Comparison of ENCODE assay signal across 8 cellular contexts in genomic region chr9:94603259-94603776, GRCh38. TPM values are rescaled to one million over a fixed set of nuclear protein-coding genes. Genes with fewer than 3 reads are reported as not detected.
A peak's percentile ranks its signal among the peaks of the same experiment; 100 is the strongest.
DNase-seq lines count a peak whose midpoint lies in the region; ATAC-seq, FAIRE-seq and TF ChIP-seq lines count a peak whose summit lies in the region.

No MANE protein-coding gene starts in this region.

- no peaks in the 10 kb centered on the region for H3K79me1 ChIP-seq in trophoblast cell (ENCODE audit: low read length)

- H2BK12ac ChIP-seq in trophoblast cell (ENCODE audit: low read length), result no peak overlapping the region

- H3K4me2 ChIP-seq in trophoblast cell (ENCODE audit: low read length), result peak overlapping the region; percentile 31

- H2AK5ac ChIP-seq in trophoblast cell (ENCODE audit: low read length), result no peak overlapping the region

- peaks cover 5% of the 10 kb centered on the region for H3K4me1 Mint-ChIP-seq in glutamatergic neuron (ENCODE audit: low read depth, unreplicated experiment)
- peaks cover 20% of the 10 kb centered on the region for H3K4me1 Mint-ChIP-seq in type B pancreatic cell (ENCODE audit: unreplicated experiment)

- no peak overlapping the region for H4K91ac ChIP-seq in trophoblast cell (ENCODE audit: low read depth, low read length)

- H3K4ac ChIP-seq in trophoblast cell (ENCODE audit: low read depth, low read length), result no peak overlapping the region

- H3K27ac ChIP-seq in trophoblast cell (ENCODE audit: low read depth, low read length), result no peak overlapping the region

- no peak overlapping the region for H4K12ac ChIP-seq in trophoblast cell (ENCODE audit: low read depth, low read length)

- H4K8ac ChIP-seq in trophoblast cell (ENCODE audit: low read depth, low read length), result no peak overlapping the region

- no peaks in the 10 kb centered on the region for H3K27me3 ChIP-seq in trophoblast cell (ENCODE audit: insufficient read depth, low read length)

- FAIRE-seq in G401.6 (lab: Jason Lieb, UNC), result peak; percentile 63

- H3K9me3 Mint-ChIP-seq in glutamatergic neuron (ENCODE audit: unreplicated experiment) (no peaks in the 10 kb centered on the region), type B pancreatic cell (no peaks in the 10 kb centered on the region)

- H2AFZ ChIP-seq in trophoblast cell (ENCODE audit: insufficient read depth, low read length, poor library complexity), result no peak overlapping the region

- no peaks in the 10 kb centered on the region for H3K4me1 ChIP-seq in trophoblast cell (ENCODE audit: control insufficient read depth in 1 of 2, insufficient read depth in 2 of 2, low read length in 2 of 2)

- no peak overlapping the region for H3K9ac ChIP-seq in trophoblast cell (ENCODE audit: low read length)

- no peak overlapping the region for H3K4me3 ChIP-seq in trophoblast cell (ENCODE audit: low read depth, low read length)

- H3K4me3 Mint-ChIP-seq in glutamatergic neuron (ENCODE audit: unreplicated experiment), result no peak overlapping the region
- H3K4me3 Mint-ChIP-seq in type B pancreatic cell, result peak overlapping the region; percentile 20

- no peak for ATAC-seq in GM18520 (IDR thresholded peaks at IDR 0.05; ENCODE audit: unreplicated experiment)

- in situ Hi-C loops in KBM-7 (cut with MboI; ENCODE audit: low pct_unique_long_range_greater_than_20kb, low sequenced_read_pairs), result no loop called here

- no peak overlapping the region for H3K18ac ChIP-seq in trophoblast cell (ENCODE audit: low read length)

- no peak overlapping the region for H2BK120ac ChIP-seq in trophoblast cell (ENCODE audit: insufficient read depth, low read length, poor library complexity)

- TF ChIP-seq CTCF in glutamatergic neuron (IDR thresholded peaks at IDR 0.05; ENCODE audit: partially characterized antibody, unreplicated experiment) (peak; percentile 59), type B pancreatic cell (conservative IDR thresholded peaks at IDR 0.05) (peak; percentile 80)

- no peak overlapping the region for H3K14ac ChIP-seq in trophoblast cell (ENCODE audit: low read length)

- no peaks in the 10 kb centered on the region for H3K9me3 ChIP-seq in trophoblast cell (ENCODE audit: insufficient read depth, low read depth, low read length)

- H3K23ac ChIP-seq in trophoblast cell (ENCODE audit: low read length), result no peak overlapping the region

- DNase-seq in KBM-7 (peak; percentile 62), SHP77 (lab: John Stamatoyannopoulos, UW) (peak; percentile 42 to 56), glutamatergic neuron (peak; percentile 80), trophoblast cell (peak in 1 of 2 donors; percentile 42), type B pancreatic cell (ENCODE audit: extremely low spot score, unreplicated experiment) (peak; percentile 79)
- DNase-seq in activated naive CD4-positive, alpha-beta T cell (lab: John Stamatoyannopoulos, UW), result peak; percentile 11 to 46 (median 28)

- H3K27me3 Mint-ChIP-seq in glutamatergic neuron (ENCODE audit: unreplicated experiment) (peaks cover 2% of the 10 kb centered on the region), type B pancreatic cell (no peaks in the 10 kb centered on the region)

- H3K36me3 ChIP-seq in trophoblast cell (ENCODE audit: control insufficient read depth in 1 of 2, insufficient read depth in 2 of 2, low read length in 2 of 2), result no peaks in the 10 kb centered on the region

- no peaks in the 10 kb centered on the region for H3K36me3 Mint-ChIP-seq in glutamatergic neuron (ENCODE audit: unreplicated experiment)
- H3K36me3 Mint-ChIP-seq in type B pancreatic cell, result no peaks in the 10 kb centered on the region

- no peak overlapping the region for H2BK5ac ChIP-seq in trophoblast cell (ENCODE audit: low read depth, low read length, poor library complexity)

- no peaks in the 10 kb centered on the region for H3K79me2 ChIP-seq in trophoblast cell (ENCODE audit: control insufficient read depth, insufficient read depth, low read length, poor library complexity)

- WGBS in trophoblast cell (ENCODE audit: extremely low coverage, insufficient coverage, insufficient read length), result no CpG with 5 or more reads among the region's 15 CpGs

- H3K27ac Mint-ChIP-seq in glutamatergic neuron (ENCODE audit: unreplicated experiment) (no peak overlapping the region), type B pancreatic cell (peak overlapping the region; percentile 55)

RNA-seq across cellular contexts. Expression of gene FBP2, which starts 9.7 kb away (rescaled TPM):
- not detected for total RNA-seq in glutamatergic neuron (ENCODE audit: unreplicated experiment)
- polyA plus RNA-seq in trophoblast cell (2013), result 0.07 TPM in 1 of 2 replicates, not detected in the other
- total RNA-seq in type B pancreatic cell (ENCODE audit: low replicate concordance), result not detected in 2 replicates

RNA-seq across cellular contexts. Expression of gene FBP1, which starts 36.0 kb away (rescaled TPM):
- not detected for total RNA-seq in glutamatergic neuron (ENCODE audit: unreplicated experiment)
- polyA plus RNA-seq in trophoblast cell (2013), result 0.22 and 0.28 TPM in 2 replicates
- 25.9 and 35.9 TPM in 2 replicates for total RNA-seq in type B pancreatic cell (ENCODE audit: low replicate concordance)

RNA-seq across cellular contexts. Expression of gene PCAT7, which starts 48.4 kb away (rescaled TPM):
- total RNA-seq in glutamatergic neuron (ENCODE audit: unreplicated experiment) (16.4 TPM), type B pancreatic cell (ENCODE audit: low replicate concordance) (10.0 and 14.7 TPM in 2 replicates)
- polyA plus RNA-seq in trophoblast cell (2013), result 0.85 and 0.93 TPM in 2 replicates

Comparison
In these comparisons a context has a peak if more than half of its experiments do, and no peak if none do; other contexts are left out.
1. RNA of gene FBP1, which starts 36.0 kb away (total RNA-seq): 25.9 to 35.9 TPM in type B pancreatic cell; not detected in glutamatergic neuron (single experiment); every median in the first group is over 10 times any median in the second.